8 cellular contexts compared by ENCODE assay signal in genomic region chr7:36037121-36037662, GRCh38.
A peak's percentile ranks its signal among the peaks of the same experiment; 100 is the strongest.
DNase-seq lines count a peak whose midpoint lies in the region; ATAC-seq lines count a peak whose summit lies in the region.

No MANE protein-coding gene starts in this region.

- ATAC-seq in HG02759 (IDR thresholded peaks at IDR 0.05; ENCODE audit: unreplicated experiment) (no peak), HG02642 (IDR thresholded peaks at IDR 0.05; ENCODE audit: poor library complexity, unreplicated experiment) (no peak), HG03095 (IDR thresholded peaks at IDR 0.05; ENCODE audit: unreplicated experiment) (no peak)

- DNase-seq in HT-29 (ENCODE audit: low spot score) (peak; percentile 94), anterior cingulate cortex (lab: John Stamatoyannopoulos, UW) (peak in 51 of 58 donors; percentile 9 to 92 (median 66)), hepatic stellate cell (ENCODE audit: low spot score) (peak; percentile 62), stromal cell of bone marrow (ENCODE audit: low read depth) (peak; percentile 42)
- no peak for DNase-seq in activated CD4-positive, CD25-positive, alpha-beta regulatory T cell treated with anti-CD3 and anti-CD28 coated beads, Interleukin-2, amount 50 U/mL, for 72 hours
